27 cellular contexts compared by ENCODE assay signal in the genomic region with DNA sequence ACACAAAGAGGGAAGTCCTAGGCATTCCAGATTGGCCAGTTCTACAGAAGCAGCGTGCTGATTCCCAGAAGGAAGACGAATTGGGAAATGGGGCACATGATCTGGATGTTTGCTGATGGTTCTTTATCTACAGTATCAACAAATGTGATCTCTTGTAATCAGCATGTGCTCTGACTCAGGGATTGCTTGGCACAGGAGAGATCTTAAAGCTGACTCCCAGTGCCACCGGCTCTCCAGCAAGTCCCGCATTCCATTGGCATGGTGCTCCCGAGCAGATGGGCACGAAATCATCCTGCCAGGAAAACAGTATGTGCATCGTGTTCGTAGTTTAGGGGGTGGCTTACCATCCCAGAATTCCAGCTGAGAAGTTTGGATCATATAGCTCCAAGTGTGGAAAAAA.
DNase-seq lines count a peak whose midpoint lies in the region; ATAC-seq and TF ChIP-seq lines count a peak whose summit lies in the region.
"Had no signal": no experiment of that assay in that cellular context is flagged by ENCODE, and none has a peak within 500 bp of the region (broad histone marks: within the 10 kb centered on the region; RNA-seq: fewer than 3 reads in every experiment).

No MANE protein-coding gene starts in this region.

- H3K4me3 ChIP-seq in PC-3 (ENCODE audit: low read length) (no peak overlapping the region), choroid plexus epithelial cell (ENCODE audit: low read depth, low read length) (no peak overlapping the region), neural progenitor cell (no peak overlapping the region)
- H3K4me3 ChIP-seq: dorsolateral prefrontal cortex, Peyer's patch, smooth muscle cell, suprapubic skin had no signal

- H3K9me3 ChIP-seq in PC-3 (ENCODE audit: low read length) (no peaks in the 10 kb centered on the region), neural progenitor cell (ENCODE audit: low read depth) (no peaks in the 10 kb centered on the region)
- H3K9me3 ChIP-seq: Peyer's patch, suprapubic skin had no signal

- H3K36me3 ChIP-seq in PC-3 (ENCODE audit: low read depth, low read length) (no peaks in the 10 kb centered on the region), neural progenitor cell (no peaks in the 10 kb centered on the region)
- H3K36me3 ChIP-seq: Peyer's patch, suprapubic skin, WERI-Rb-1 had no signal

- H3K9me3 Mint-ChIP-seq in neural progenitor cell = peaks cover 5% of the 10 kb centered on the region
- H3K9me3 Mint-ChIP-seq: activated CD4-positive, alpha-beta T cell treated with anti-CD3 and anti-CD28 coated beads, Interleukin-2, amount 10 ng/mL, durations not matched to agents 7 days and 5 days; activated naive CD4-positive, alpha-beta T cell treated with anti-CD3 and anti-CD28 coated beads, Interleukin-2, amount 10 ng/mL, durations not matched to agents 7 days and 5 days; memory B cell; stimulated activated effector memory CD8-positive, alpha-beta T cell treated with anti-CD3 and anti-CD28 coated beads, Interleukin-12 subunit alpha, Interleukin-12 subunit beta, amount 100 ng/mL, for 72 hours had no signal

- no peaks in the 10 kb centered on the region for H4K20me1 ChIP-seq in PC-3 (ENCODE audit: low read length)
- H4K20me1 ChIP-seq in neural progenitor cell (ENCODE audit: low read depth) = no peaks in the 10 kb centered on the region

- no peaks in the 10 kb centered on the region for H3K4me1 Mint-ChIP-seq in neural progenitor cell
- H3K4me1 Mint-ChIP-seq: activated CD4-positive, alpha-beta T cell treated with anti-CD3 and anti-CD28 coated beads, Interleukin-2, amount 10 ng/mL, durations not matched to agents 7 days and 5 days; activated CD8-positive, alpha-beta memory T cell treated with anti-CD3 and anti-CD28 coated beads, Interleukin-2, amount 10 ng/mL, durations not matched to agents 7 days and 5 days; activated naive CD4-positive, alpha-beta T cell treated with anti-CD3 and anti-CD28 coated beads, Interleukin-2, amount 10 ng/mL, durations not matched to agents 7 days and 5 days; memory B cell; stimulated activated effector memory CD8-positive, alpha-beta T cell treated with anti-CD3 and anti-CD28 coated beads, Interleukin-12 subunit alpha, Interleukin-12 subunit beta, amount 100 ng/mL, for 72 hours had no signal

- intact Hi-C loops in PC-3 (cut with micrococcal nuclease) = no loop called here

- H3K9ac ChIP-seq in PC-3 (ENCODE audit: low read length) (no peak overlapping the region), neural progenitor cell (no peak overlapping the region)

- H3K4me2 ChIP-seq in PC-3 (ENCODE audit: low read length) = 0 out of 2 replicates have a peak overlapping the region, but pooled peaks have one; percentile 14
- no peak overlapping the region for H3K4me2 ChIP-seq in neural progenitor cell
- H3K4me2 ChIP-seq: smooth muscle cell had no signal

- H3F3A ChIP-seq in PC-3 (ENCODE audit: low read length, unreplicated experiment) (no peaks in the 10 kb centered on the region), neural progenitor cell (ENCODE audit: low read depth) (peaks cover 8% of the 10 kb centered on the region)

- peaks cover 2% of the 10 kb centered on the region for H3K27me3 Mint-ChIP-seq in neural progenitor cell (ENCODE audit: insufficient read depth, low read depth)
- H3K27me3 Mint-ChIP-seq: activated CD4-positive, alpha-beta T cell treated with anti-CD3 and anti-CD28 coated beads, Interleukin-2, amount 10 ng/mL, durations not matched to agents 7 days and 5 days; activated CD8-positive, alpha-beta memory T cell treated with anti-CD3 and anti-CD28 coated beads, Interleukin-2, amount 10 ng/mL, durations not matched to agents 7 days and 5 days; memory B cell had no signal

- no peak overlapping the region for H3K27ac Mint-ChIP-seq in neural progenitor cell
- H3K27ac Mint-ChIP-seq: activated CD4-positive, alpha-beta T cell treated with anti-CD3 and anti-CD28 coated beads, Interleukin-2, amount 10 ng/mL, durations not matched to agents 7 days and 5 days; activated CD8-positive, alpha-beta memory T cell treated with anti-CD3 and anti-CD28 coated beads, Interleukin-2, amount 10 ng/mL, durations not matched to agents 7 days and 5 days; activated naive CD4-positive, alpha-beta T cell treated with anti-CD3 and anti-CD28 coated beads, Interleukin-2, amount 10 ng/mL, durations not matched to agents 7 days and 5 days; activated T-cell treated with anti-CD3 and anti-CD28 coated beads, Interleukin-2, amount 50 U/mL, for 72 hours; memory B cell; stimulated activated effector memory CD8-positive, alpha-beta T cell treated with anti-CD3 and anti-CD28 coated beads, Interleukin-12 subunit alpha, Interleukin-12 subunit beta, amount 100 ng/mL, for 72 hours had no signal

- no peaks in the 10 kb centered on the region for H3K27me3 ChIP-seq in PC-3 (ENCODE audit: low read length)
- H3K27me3 ChIP-seq in neural progenitor cell = no peaks in the 10 kb centered on the region
- H3K27me3 ChIP-seq: Peyer's patch, suprapubic skin had no signal

- H3K27ac ChIP-seq in PC-3 (ENCODE audit: low read length) (no peak overlapping the region), neural progenitor cell (no peak overlapping the region)
- H3K27ac ChIP-seq: dorsolateral prefrontal cortex, Peyer's patch, suprapubic skin, WERI-Rb-1 had no signal

- H2AFZ ChIP-seq in PC-3 (ENCODE audit: low read length) = peak overlapping the region; percentile 50
- H2AFZ ChIP-seq in neural progenitor cell (replicated peaks) = peak overlapping the region; percentile 69

- ATAC-seq in PC-3 = 0 out of 2 replicates have a peak, but pooled peaks have one; percentile 13
- no peak for ATAC-seq in HG03342 (IDR thresholded peaks at IDR 0.05; ENCODE audit: unreplicated experiment)
- ATAC-seq in HG03432 (IDR thresholded peaks at IDR 0.05; ENCODE audit: unreplicated experiment) = no peak
- ATAC-seq: activated CD8-positive, alpha-beta memory T cell treated with anti-CD3 and anti-CD28 coated beads, Interleukin-2, amount 10 ng/mL, durations not matched to agents 7 days and 5 days; activated T-cell treated with anti-CD3 and anti-CD28 coated beads, Interleukin-2, amount 50 U/mL, for 72 hours; left cardiac atrium; stimulated activated effector memory CD8-positive, alpha-beta T cell treated with anti-CD3 and anti-CD28 coated beads, Interleukin-12 subunit alpha, Interleukin-12 subunit beta, amount 100 ng/mL, for 72 hours had no signal

- no peaks in the 10 kb centered on the region for H3K79me2 ChIP-seq in PC-3 (ENCODE audit: low read length)
- H3K79me2 ChIP-seq in neural progenitor cell (ENCODE audit: low read depth) = no peaks in the 10 kb centered on the region

- no peaks in the 10 kb centered on the region for H3K36me3 Mint-ChIP-seq in neural progenitor cell
- H3K36me3 Mint-ChIP-seq: activated CD8-positive, alpha-beta memory T cell treated with anti-CD3 and anti-CD28 coated beads, Interleukin-2, amount 10 ng/mL, durations not matched to agents 7 days and 5 days; activated naive CD4-positive, alpha-beta T cell treated with anti-CD3 and anti-CD28 coated beads, Interleukin-2, amount 10 ng/mL, durations not matched to agents 7 days and 5 days; memory B cell; stimulated activated effector memory CD8-positive, alpha-beta T cell treated with anti-CD3 and anti-CD28 coated beads, Interleukin-12 subunit alpha, Interleukin-12 subunit beta, amount 100 ng/mL, for 72 hours had no signal

- peaks cover 9% of the 10 kb centered on the region; the same call in 1 of the 2 replicates for H3K4me1 ChIP-seq in PC-3 (ENCODE audit: insufficient read depth, low read length)
- H3K4me1 ChIP-seq in neural progenitor cell = peaks cover 9% of the 10 kb centered on the region
- H3K4me1 ChIP-seq: Peyer's patch, suprapubic skin had no signal

- no peaks in the 10 kb centered on the region for H3K9me2 ChIP-seq in PC-3 (replicated peaks; ENCODE audit: low read length)

- BruUV-seq in PC-3 (replicated peaks; lab: Mats Ljungman, UMichigan) = no TSS peak

- TF ChIP-seq CTCF in PC-3 (conservative IDR thresholded peaks at IDR 0.05; ENCODE audit: low read depth, low read length) = no peak
- TF ChIP-seq CTCF in choroid plexus epithelial cell (conservative IDR thresholded peaks at IDR 0.05; ENCODE audit: low read depth, low read length) = no peak
- TF ChIP-seq CTCF in neural progenitor cell (IDR thresholded peaks at IDR 0.05) = no peak

- H3K4me3 Mint-ChIP-seq in neural progenitor cell = no peak overlapping the region
- H3K4me3 Mint-ChIP-seq: activated CD4-positive, alpha-beta T cell treated with anti-CD3 and anti-CD28 coated beads, Interleukin-2, amount 10 ng/mL, durations not matched to agents 7 days and 5 days; activated CD8-positive, alpha-beta memory T cell treated with anti-CD3 and anti-CD28 coated beads, Interleukin-2, amount 10 ng/mL, durations not matched to agents 7 days and 5 days; activated naive CD4-positive, alpha-beta T cell treated with anti-CD3 and anti-CD28 coated beads, Interleukin-2, amount 10 ng/mL, durations not matched to agents 7 days and 5 days; activated T-cell treated with anti-CD3 and anti-CD28 coated beads, Interleukin-2, amount 50 U/mL, for 72 hours; memory B cell; stimulated activated effector memory CD8-positive, alpha-beta T cell treated with anti-CD3 and anti-CD28 coated beads, Interleukin-12 subunit alpha, Interleukin-12 subunit beta, amount 100 ng/mL, for 72 hours had no signal

- CTCF ChIA-PET in PC-3 (lab: Charles Lee) = no interaction called here

- DNase-seq in Daoy (ENCODE audit: low read depth) (peak; percentile 58), PC-3 (peak; percentile 66), choroid plexus epithelial cell (ENCODE audit: low read depth) (peak; percentile 22), neural progenitor cell (ENCODE audit: low spot score) (no peak), SK-N-DZ (ENCODE audit: low spot score) (no peak), SKM-1 (lab: John Stamatoyannopoulos, UW; ENCODE audit: unreplicated experiment) (no peak)
- DNase-seq: activated CD4-positive, alpha-beta T cell treated with anti-CD3 and anti-CD28 coated beads, Interleukin-2, amount 10 ng/mL, durations not matched to agents 7 days and 5 days; activated CD8-positive, alpha-beta memory T cell treated with anti-CD3 and anti-CD28 coated beads, Interleukin-2, amount 10 ng/mL, durations not matched to agents 7 days and 5 days; activated naive CD4-positive, alpha-beta T cell treated with anti-CD3 and anti-CD28 coated beads, Interleukin-2, amount 10 ng/mL, durations not matched to agents 7 days and 5 days; activated T-cell treated with anti-CD3 and anti-CD28 coated beads, Interleukin-2, amount 50 U/mL, for 72 hours; amygdala; central memory CD4-positive, alpha-beta T cell; DND-41; KBM-7; left cardiac atrium; MV-4-11; NCI-H1694 treated with DMSO at 0.1 percent for 48 hours; NCI-H526; Peyer's patch; WERI-Rb-1 had no signal

- POLR2A ChIA-PET in PC-3 (lab: Charles Lee; ENCODE audit: unreplicated experiment) = no interaction called here

Comparison
In these comparisons a context has a peak if more than half of its experiments do, and no peak if none do; other contexts are left out.
1. DNase-seq: peak in Daoy (single experiment), PC-3 (single experiment) and choroid plexus epithelial cell (single experiment); none in neural progenitor cell (single experiment), SK-N-DZ (single experiment) and SKM-1 (single experiment).